Comparison of ENCODE assay signal across 16 cellular contexts in the genomic region with DNA sequence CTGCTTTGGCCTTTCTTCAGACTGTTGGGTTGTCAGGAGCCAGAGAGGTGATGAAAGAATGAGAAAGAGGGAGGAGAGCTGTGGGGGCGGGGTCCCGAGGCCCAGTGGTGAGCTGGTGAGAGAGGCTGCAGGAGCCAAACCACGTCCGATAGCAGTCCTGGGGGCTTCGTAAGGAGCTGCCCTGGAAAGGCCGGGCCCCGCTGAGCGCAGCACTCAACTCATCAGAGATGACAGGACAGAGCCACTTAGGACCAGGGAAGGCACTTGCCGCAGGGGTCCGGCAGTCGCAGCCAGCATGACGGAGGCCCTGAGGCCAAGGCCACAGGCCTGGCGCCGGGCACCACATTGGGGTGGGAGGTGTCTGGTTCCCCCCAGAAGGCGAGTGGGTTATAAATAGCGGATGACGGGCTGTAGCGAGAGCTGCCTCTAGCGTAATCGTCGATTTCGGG.
"Had no signal": no experiment of that assay in that cellular context is flagged by ENCODE, and none has a peak within 500 bp of the region (broad histone marks: within the 10 kb centered on the region; RNA-seq: fewer than 3 reads in every experiment).

No MANE protein-coding gene starts in this region.

- H3K36me3 ChIP-seq: colonic mucosa, left lung, right lobe of liver had no signal

- ATAC-seq: activated T-cell treated with anti-CD3 and anti-CD28 coated beads, Interleukin-2, amount 50 U/mL, for 72 hours; left lung; right lobe of liver had no signal

- H3K9me3 Mint-ChIP-seq: activated T-cell treated with anti-CD3 and anti-CD28 coated beads, Interleukin-2, amount 50 U/mL, for 72 hours; naive B cell; neural crest cell; T-helper 1 cell treated with Interleukin-12 subunit alpha and Interleukin-12 subunit beta and Interleukin-4 antibody, amounts not matched to agents 30 μg/mL and 1 μg/mL, for 36 hours had no signal

- H3K9me3 ChIP-seq: colonic mucosa, left lung, right lobe of liver had no signal

- H3K4me1 ChIP-seq: colonic mucosa had no signal

- H3K4me1 Mint-ChIP-seq: naive B cell had no signal

- H3K27ac Mint-ChIP-seq: activated naive CD8-positive, alpha-beta T cell; activated T-cell treated with anti-CD3 and anti-CD28 coated beads, Interleukin-2, amount 50 U/mL, for 72 hours; progenitor cell of endocrine pancreas; T-helper 1 cell treated with Interleukin-12 subunit alpha and Interleukin-12 subunit beta and Interleukin-4 antibody, amounts not matched to agents 30 μg/mL and 1 μg/mL, for 36 hours had no signal

- H3K27me3 Mint-ChIP-seq: progenitor cell of endocrine pancreas had no signal

- DNase-seq: activated CD4-positive, alpha-beta T cell treated with anti-CD3 and anti-CD28 coated beads, Interleukin-2, amount 50 U/mL, for 4 hours; activated gamma-delta T cell treated with Interleukin-2 at 50 U/mL for 16 hours; activated T-cell treated with anti-CD3 and anti-CD28 coated beads, Interleukin-2, amount 50 U/mL, for 72 hours; colonic mucosa; foreskin melanocyte; kidney; naive B cell; right lobe of liver; stimulated activated CD4-positive, alpha-beta T cell treated with anti-CD3 and anti-CD28 coated beads, Interleukin-1b, Interleukin-23, amount 100 ng/mL, for 48 hours; stimulated activated CD8-positive, alpha-beta memory T cell treated with anti-CD3 and anti-CD28 coated beads, Interleukin-4, amount 100 ng/mL, for 48 hours; stimulated activated naive CD4-positive, alpha-beta T cell had no signal

- H3K36me3 Mint-ChIP-seq: activated naive CD8-positive, alpha-beta T cell; naive B cell had no signal

- H3K4me3 Mint-ChIP-seq: activated naive CD8-positive, alpha-beta T cell; activated T-cell treated with anti-CD3 and anti-CD28 coated beads, Interleukin-2, amount 50 U/mL, for 72 hours; naive B cell; neural crest cell; T-helper 1 cell treated with Interleukin-12 subunit alpha and Interleukin-12 subunit beta and Interleukin-4 antibody, amounts not matched to agents 30 μg/mL and 1 μg/mL, for 36 hours had no signal

- H3K27me3 ChIP-seq: colonic mucosa, left lung, right lobe of liver had no signal

- H3K4me3 ChIP-seq: colonic mucosa, left lung, right lobe of liver had no signal

- H3K27ac ChIP-seq: colonic mucosa, left lung, right lobe of liver had no signal
